16 cellular contexts compared by ENCODE assay signal in genomic region chr3:110773413-110773954, GRCh38.
DNase-seq lines count a peak whose midpoint lies in the region; TF ChIP-seq lines count a peak whose summit lies in the region.
"Had no signal": no experiment of that assay in that cellular context is flagged by ENCODE, and none has a peak within 500 bp of the region (broad histone marks: within the 10 kb centered on the region; RNA-seq: fewer than 3 reads in every experiment).

No MANE protein-coding gene starts in this region.

- no peaks in the 10 kb centered on the region for H3K4me1 ChIP-seq in adrenal gland (replicated peaks in 1 of 2)
- H3K4me1 ChIP-seq: prostate gland had no signal

- no peak overlapping the region for H3K27ac ChIP-seq in adrenal gland
- H3K27ac ChIP-seq: coronary artery, prostate gland had no signal

- no peaks in the 10 kb centered on the region for H3K27me3 ChIP-seq in adrenal gland

- CTCF ChIA-PET in HEK293T (lab: Yijun Ruan, JAX) = interaction anchor here (0.6 kb wide), 1 partner anchor 919 kb away, joined by 5 read pairs; no protein-coding TSS in a partner anchor

- TF ChIP-seq POLR2A in adrenal gland (IDR thresholded peaks at IDR 0.05) = no peak

- TF ChIP-seq CTCF in epithelial cell of esophagus (IDR thresholded peaks at IDR 0.05; ENCODE audit: insufficient read depth, low read depth, low read length, missing control alignments) (no peak), adrenal gland (IDR thresholded peaks at IDR 0.05) (no peak)

- H3K4me3 ChIP-seq in epithelial cell of esophagus (ENCODE audit: low read length) (no peak overlapping the region), adrenal gland (no peak overlapping the region)
- H3K4me3 ChIP-seq: coronary artery, lung, prostate gland had no signal

- no peaks in the 10 kb centered on the region for H3K9me3 ChIP-seq in adrenal gland (replicated peaks in 1 of 3)
- H3K9me3 ChIP-seq: prostate gland had no signal

- 68 to 76% (median 73%) methylated on average over 9 of the region's 9 CpGs for WGBS in adrenal gland, 4 donors

- POLR2A ChIA-PET in HEK293T (lab: Yijun Ruan, JAX) = no interaction called here

- DNase-seq in ELR (ENCODE audit: low read depth) (peak; percentile 93), RPMI7951 (ENCODE audit: low read depth) (peak; percentile 81), epithelial cell of esophagus (ENCODE audit: low read depth) (peak; percentile 78), non-pigmented ciliary epithelial cell (ENCODE audit: low read depth) (peak; percentile 93), NCI-H2196 treated with DMSO at 0.1 percent for 48 hours (lab: John Stamatoyannopoulos, UW; ENCODE audit: unreplicated experiment) (no peak), NCI-H774 (lab: John Stamatoyannopoulos, UW) (no peak), HEK293T (ENCODE audit: extremely low spot score) (no peak), adrenal gland (no peak)
- DNase-seq: activated CD4-positive, alpha-beta T cell treated with anti-CD3 and anti-CD28 coated beads, Interleukin-2, amount 50 U/mL, for 4 hours; CD4-positive, alpha-beta memory T cell; GOT3; NCI-H2081 treated with DMSO at 0.1 percent for 48 hours; T-cell had no signal

- no peaks in the 10 kb centered on the region for H3K36me3 ChIP-seq in adrenal gland (replicated peaks in 1 of 2)
- H3K36me3 ChIP-seq: prostate gland had no signal

- intact Hi-C loops in adrenal gland (cut with DNase I) = no loop called here

TF ChIP-seq in HEK293T, 16 proteins besides CTCF, POLR2A, EP300 and RAD21:
- TF ChIP-seq CTBP1 (IDR thresholded peaks at IDR 0.05; ENCODE audit: borderline replicate concordance) (no peak), FOXM1 (IDR thresholded peaks at IDR 0.05; ENCODE audit: borderline replicate concordance) (no peak), TARDBP (IDR thresholded peaks at IDR 0.05) (no peak), BHLHE40 (IDR thresholded peaks at IDR 0.05; ENCODE audit: borderline replicate concordance) (no peak), SP1 (IDR thresholded peaks at IDR 0.05) (no peak), SUZ12 (IDR thresholded peaks at IDR 0.05) (no peak), NFRKB (IDR thresholded peaks at IDR 0.05) (no peak), ELF4 (IDR thresholded peaks at IDR 0.05) (no peak), FOXA1 (IDR thresholded peaks at IDR 0.05) (no peak), HDGF (IDR thresholded peaks at IDR 0.05; ENCODE audit: borderline replicate concordance) (no peak), L3MBTL2 (conservative IDR thresholded peaks at IDR 0.05) (no peak), ZNF384 (IDR thresholded peaks at IDR 0.05) (no peak)
- TF ChIP-seq, protein P1, sequence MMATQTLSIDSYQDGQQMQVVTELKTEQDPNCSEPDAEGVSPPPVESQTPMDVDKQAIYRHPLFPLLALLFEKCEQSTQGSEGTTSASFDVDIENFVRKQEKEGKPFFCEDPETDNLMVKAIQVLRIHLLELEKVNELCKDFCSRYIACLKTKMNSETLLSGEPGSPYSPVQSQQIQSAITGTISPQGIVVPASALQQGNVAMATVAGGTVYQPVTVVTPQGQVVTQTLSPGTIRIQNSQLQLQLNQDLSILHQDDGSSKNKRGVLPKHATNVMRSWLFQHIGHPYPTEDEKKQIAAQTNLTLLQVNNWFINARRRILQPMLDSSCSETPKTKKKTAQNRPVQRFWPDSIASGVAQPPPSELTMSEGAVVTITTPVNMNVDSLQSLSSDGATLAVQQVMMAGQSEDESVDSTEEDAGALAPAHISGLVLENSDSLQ (IDR thresholded peaks at IDR 0.05) = no peak

Comparison
In these comparisons a context has a peak if more than half of its experiments do, and no peak if none do; other contexts are left out.
1. DNase-seq: peak in ELR (single experiment), RPMI7951 (single experiment), epithelial cell of esophagus (single experiment) and non-pigmented ciliary epithelial cell (single experiment); none in NCI-H2196 treated with DMSO at 0.1 percent for 48 hours (single experiment), NCI-H774 (single experiment), HEK293T (single experiment) and adrenal gland (0 of 7).